ENCODE assay signal across 11 cellular contexts in genomic region chr10:99536400-99537254, GRCh38. TPM values are rescaled to one million over a fixed set of nuclear protein-coding genes. Genes with fewer than 3 reads are reported as not detected.
A peak's percentile ranks its signal among the peaks of the same experiment; 100 is the strongest.
DNase-seq lines count a peak whose midpoint lies in the region; ATAC-seq and TF ChIP-seq lines count a peak whose summit lies in the region.
"Had no signal": no experiment of that assay in that cellular context is flagged by ENCODE, and none has a peak within 500 bp of the region (broad histone marks: within the 10 kb centered on the region; RNA-seq: fewer than 3 reads in every experiment).

No MANE protein-coding gene starts in this region.

- H3K9me3 ChIP-seq in ES-I3 (ENCODE audit: control insufficient read depth, insufficient read depth, low read length) = no peaks in the 10 kb centered on the region
- H3K9me3 ChIP-seq in parathyroid adenoma (ENCODE audit: control insufficient read depth, low read length) = no peaks in the 10 kb centered on the region

- peak overlapping the region; percentile 50 for H3K4me2 ChIP-seq in parathyroid adenoma (ENCODE audit: low read length)

- peak overlapping the region; percentile 65 for H3K4me3 Mint-ChIP-seq in glutamatergic neuron (ENCODE audit: unreplicated experiment)

- H3K4me1 ChIP-seq in ES-I3 (ENCODE audit: insufficient read depth, low read length) (peaks cover 19% of the 10 kb centered on the region; the same call in 1 of the 2 replicates), parathyroid adenoma (no peaks in the 10 kb centered on the region)

- no peak overlapping the region for H3K27ac Mint-ChIP-seq in glutamatergic neuron (ENCODE audit: unreplicated experiment)

- no peak overlapping the region for H3K27ac ChIP-seq in parathyroid adenoma

- peaks cover 11% of the 10 kb centered on the region for H3K9me3 Mint-ChIP-seq in glutamatergic neuron (ENCODE audit: unreplicated experiment)

- H3K4me3 ChIP-seq in NB4 (ENCODE audit: low read depth, low read length) (peak overlapping the region; percentile 53), parathyroid adenoma (ENCODE audit: low read depth, low read length) (peak overlapping the region; percentile 33)

- TF ChIP-seq CTCF in NB4 (IDR thresholded peaks at IDR 0.05; ENCODE audit: low read depth, low read length) (peak; percentile 20), glutamatergic neuron (IDR thresholded peaks at IDR 0.05; ENCODE audit: partially characterized antibody, unreplicated experiment) (no peak), parathyroid adenoma (IDR thresholded peaks at IDR 0.05) (no peak)

- H3K27me3 ChIP-seq in parathyroid adenoma (ENCODE audit: control insufficient read depth, insufficient read depth, low read length) = peaks cover 46% of the 10 kb centered on the region

- peaks cover 62% of the 10 kb centered on the region for H3K27me3 Mint-ChIP-seq in glutamatergic neuron (ENCODE audit: unreplicated experiment)

- no peaks in the 10 kb centered on the region for H3K36me3 ChIP-seq in ES-I3 (ENCODE audit: insufficient read depth, low read length)
- H3K36me3 ChIP-seq in parathyroid adenoma (ENCODE audit: control insufficient read depth, insufficient read depth, low read length) = no peaks in the 10 kb centered on the region

- H3K79me2 ChIP-seq in parathyroid adenoma = no peaks in the 10 kb centered on the region

- DNase-seq in NB4 (ENCODE audit: low read depth) (peak; percentile 84), glutamatergic neuron (peak; percentile 51), iPS-NIHi7 (ENCODE audit: extremely low spot score) (no peak)
- DNase-seq: effector CD4-positive, alpha-beta T cell; NCI-H446 treated with DMSO at 0.1 percent for 48 hours had no signal

- H2AFZ ChIP-seq in parathyroid adenoma = peak overlapping the region; percentile 30

- H3K4me1 Mint-ChIP-seq in glutamatergic neuron (ENCODE audit: low read depth, unreplicated experiment) = peaks cover 10% of the 10 kb centered on the region

- no peak for TF ChIP-seq POLR2A in NB4 (IDR thresholded peaks at IDR 0.05; ENCODE audit: extremely low read depth, insufficient read length)

- ATAC-seq in HG02610 (IDR thresholded peaks at IDR 0.05; ENCODE audit: unreplicated experiment) (no peak), GM19467 (IDR thresholded peaks at IDR 0.05; ENCODE audit: unreplicated experiment) (no peak), GM21381 (IDR thresholded peaks at IDR 0.05; ENCODE audit: unreplicated experiment) (no peak)

- peak overlapping the region; percentile 49; the same call in 1 of the 2 replicates for H3K9ac ChIP-seq in ES-I3 (ENCODE audit: low read depth, low read length)
- H3K9ac ChIP-seq in parathyroid adenoma = no peak overlapping the region

- H3K36me3 Mint-ChIP-seq in glutamatergic neuron (ENCODE audit: unreplicated experiment) = no peaks in the 10 kb centered on the region

RNA-seq across cellular contexts. Expression of gene NKX2-3, which starts 3.9 kb away (rescaled TPM):
- not detected for total RNA-seq in glutamatergic neuron (ENCODE audit: unreplicated experiment)
- total RNA-seq: posterior vena cava had no signal
